Comparison of ENCODE assay signal across 20 cellular contexts in genomic region chr20:58294497-58295455, GRCh38. TPM values are rescaled to one million over a fixed set of nuclear protein-coding genes. Genes with fewer than 3 reads are reported as not detected.
DNase-seq lines count a peak whose midpoint lies in the region; ATAC-seq, FAIRE-seq and TF ChIP-seq lines count a peak whose summit lies in the region.
"Had no signal": no experiment of that assay in that cellular context is flagged by ENCODE, and none has a peak within 500 bp of the region (broad histone marks: within the 10 kb centered on the region; RNA-seq: fewer than 3 reads in every experiment).

No MANE protein-coding gene starts in this region.

- no peaks in the 10 kb centered on the region for H3K27me3 ChIP-seq in mammary epithelial cell (ENCODE audit: insufficient read depth, low read length)
- no peaks in the 10 kb centered on the region for H3K27me3 ChIP-seq in breast epithelium
- H3K27me3 ChIP-seq in HepG2 (ENCODE audit: control insufficient read depth in 1 of 2, insufficient read depth in 2 of 2, low read length in 2 of 2), result no peaks in the 10 kb centered on the region
- H3K27me3 ChIP-seq: BLaER1, tibial artery had no signal

- DNase-seq in mammary epithelial cell (peak; percentile 45), breast epithelium (ENCODE audit: low spot score in 2 of 2) (no peak), HepG2 (ENCODE audit: low spot score) (peak; percentile 24), immature natural killer cell (no peak)
- no peak for DNase-seq in stimulated activated naive B cell treated with anti-CD40 and anti-IgM and Interleukin-4, amounts not matched to agents 10 μg/mL and 1 μg/mL and 100 μg/mL, for 72 hours
- DNase-seq in stimulated activated CD4-positive, alpha-beta T cell treated with anti-CD3 and anti-CD28 coated beads, Interleukin-2, amount 100 ng/mL, for 48 hours, result no peak
- DNase-seq: activated CD4-positive, alpha-beta T cell treated with anti-CD3 and anti-CD28 coated beads for 36 hours; activated CD8-positive, alpha-beta memory T cell treated with anti-CD3 and anti-CD28 coated beads, Interleukin-2, amount 50 U/mL, for 48 hours; activated naive CD4-positive, alpha-beta T cell treated with Interleukin-2 at 50 U/mL for 16 hours; DMS 273 treated with DMSO at 0.1 percent for 48 hours; natural killer cell; NCI-H1694 treated with DMSO at 0.1 percent for 48 hours; NCI-H2227 treated with DMSO at 0.1 percent for 48 hours; tibial artery had no signal

- intact Hi-C loops in mammary epithelial cell (cut with micrococcal nuclease) (no loop called here), breast epithelium (cut with DNase I; ENCODE audit: low total_unique reads) (loop anchor here (5.0 kb wide), 1 partner anchor 577 kb away; no protein-coding TSS in a partner anchor), HepG2 (cut with micrococcal nuclease; ENCODE audit: unreplicated experiment) (loop anchor here (5.0 kb wide), 1 partner anchor 42 kb away; no protein-coding TSS in a partner anchor)

- TF ChIP-seq POLR2A in breast epithelium (IDR thresholded peaks at IDR 0.05) (no peak), HepG2 (IDR thresholded peaks at IDR 0.05; ENCODE audit: insufficient read depth in 1 of 2, low read depth in 2 of 2, low read length in 2 of 2) (no peak)

- H3K9ac ChIP-seq in mammary epithelial cell (ENCODE audit: insufficient read depth, low read length) (no peak overlapping the region), HepG2 (ENCODE audit: insufficient read depth, low read depth, low read length) (no peak overlapping the region)
- H3K9ac ChIP-seq: BLaER1 had no signal

- H3K4me3 ChIP-seq in mammary epithelial cell (replicated peaks in 1 of 3; ENCODE audit: insufficient read depth in 1 of 3, low read depth in 2 of 3, low read length in 3 of 3), result no peak overlapping the region
- no peak overlapping the region for H3K4me3 ChIP-seq in breast epithelium
- H3K4me3 ChIP-seq in HepG2 (replicated peaks in 1 of 3; ENCODE audit: insufficient read depth in 1 of 3, low read depth in 2 of 3, low read length in 3 of 3), result no peak overlapping the region
- H3K4me3 ChIP-seq: BLaER1, prostate gland, tibial artery had no signal

- no peak overlapping the region for H3K4me3 Mint-ChIP-seq in brain
- H3K4me3 Mint-ChIP-seq in stimulated activated naive B cell treated with anti-CD40 and anti-IgM and Interleukin-4, amounts not matched to agents 10 μg/mL and 1 μg/mL and 100 μg/mL, for 72 hours, result no peak overlapping the region
- no peak overlapping the region for H3K4me3 Mint-ChIP-seq in immature natural killer cell
- H3K4me3 Mint-ChIP-seq: activated CD4-positive, alpha-beta T cell treated with anti-CD3 and anti-CD28 coated beads for 36 hours; natural killer cell had no signal

- H4K20me1 ChIP-seq in mammary epithelial cell (ENCODE audit: insufficient read depth, low read length), result no peaks in the 10 kb centered on the region
- no peaks in the 10 kb centered on the region for H4K20me1 ChIP-seq in HepG2 (ENCODE audit: insufficient read depth, low read length)

- H3K36me3 Mint-ChIP-seq in brain, result peaks cover 7% of the 10 kb centered on the region
- H3K36me3 Mint-ChIP-seq in stimulated activated naive B cell treated with anti-CD40 and anti-IgM and Interleukin-4, amounts not matched to agents 10 μg/mL and 1 μg/mL and 100 μg/mL, for 72 hours, result peaks cover 8 to 29% of the 10 kb centered on the region in 2 donors
- peaks cover 0 to 3% (median 0%) of the 10 kb centered on the region in 3 donors for H3K36me3 Mint-ChIP-seq in immature natural killer cell
- H3K36me3 Mint-ChIP-seq: natural killer cell had no signal

- H3K27me3 Mint-ChIP-seq in brain (peaks cover 5% of the 10 kb centered on the region), immature natural killer cell (ENCODE audit: low read depth in 3 of 3) (peaks cover 0 to 3% (median 0%) of the 10 kb centered on the region in 3 donors)
- no peaks in the 10 kb centered on the region for H3K27me3 Mint-ChIP-seq in stimulated activated naive B cell treated with anti-CD40 and anti-IgM and Interleukin-4, amounts not matched to agents 10 μg/mL and 1 μg/mL and 100 μg/mL, for 72 hours
- H3K27me3 Mint-ChIP-seq: activated CD4-positive, alpha-beta T cell treated with anti-CD3 and anti-CD28 coated beads for 36 hours had no signal

- H3K36me3 ChIP-seq in mammary epithelial cell (ENCODE audit: insufficient read depth, low read length) (no peaks in the 10 kb centered on the region), breast epithelium (no peaks in the 10 kb centered on the region), HepG2 (replicated peaks in 1 of 2; ENCODE audit: control insufficient read depth in 1 of 2, insufficient read depth in 2 of 2, low read length in 2 of 2) (no peaks in the 10 kb centered on the region)
- H3K36me3 ChIP-seq: BLaER1, prostate gland, tibial artery had no signal

- dilution Hi-C loops in mammary epithelial cell (cut with HindIII; ENCODE audit: low sequenced_read_pairs), result no loop called here

- in situ Hi-C loops in mammary epithelial cell (cut with MboI; ENCODE audit: low sequenced_read_pairs in 2 of 2) (no loop called here), HepG2 (cut with HindIII; ENCODE audit: extremely low pct_ligation_motif_present, low pct_unique_long_range_greater_than_20kb) (no loop called here)

- CTCF ChIA-PET in mammary epithelial cell (lab: Charles Lee; ENCODE audit: low non-redundant PET), result no interaction called here
- CTCF ChIA-PET in HepG2 (lab: Yijun Ruan, JAX; ENCODE audit: low intra/inter-chr PET ratio, low total read pairs), result no interaction called here

- H3K4me1 ChIP-seq in mammary epithelial cell (ENCODE audit: insufficient read depth, low read length), result peaks cover 9% of the 10 kb centered on the region
- no peaks in the 10 kb centered on the region for H3K4me1 ChIP-seq in breast epithelium
- peaks cover 29% of the 10 kb centered on the region for H3K4me1 ChIP-seq in HepG2 (ENCODE audit: insufficient read depth, low read length)
- H3K4me1 ChIP-seq: BLaER1, prostate gland, tibial artery had no signal

- WGBS in mammary epithelial cell (ENCODE audit: low coverage, missing lambda C conversion rate), result 79% methylated on average over 7 of the region's 13 CpGs
- WGBS in HepG2 (ENCODE audit: low lambda C conversion rate), result 32% methylated on average over 13 of the region's 13 CpGs

- H3K4me1 Mint-ChIP-seq in brain, result peaks cover 23% of the 10 kb centered on the region
- H3K4me1 Mint-ChIP-seq in stimulated activated naive B cell treated with anti-CD40 and anti-IgM and Interleukin-4, amounts not matched to agents 10 μg/mL and 1 μg/mL and 100 μg/mL, for 72 hours, result peaks cover 20 to 28% of the 10 kb centered on the region in 2 donors
- peaks cover 2 to 5% of the 10 kb centered on the region in 2 donors for H3K4me1 Mint-ChIP-seq in immature natural killer cell

- peaks cover 0 to 7% (median 2%) of the 10 kb centered on the region in 5 experiments for H3K9me3 Mint-ChIP-seq in brain
- H3K9me3 Mint-ChIP-seq in stimulated activated naive B cell treated with anti-CD40 and anti-IgM and Interleukin-4, amounts not matched to agents 10 μg/mL and 1 μg/mL and 100 μg/mL, for 72 hours, result no peaks in the 10 kb centered on the region
- no peaks in the 10 kb centered on the region for H3K9me3 Mint-ChIP-seq in immature natural killer cell
- H3K9me3 Mint-ChIP-seq: natural killer cell had no signal

- no peak for TF ChIP-seq RAD21 in HepG2 (CRISPR knock-in tag; IDR thresholded peaks at IDR 0.05)

- POLR2A ChIA-PET in HepG2 (lab: Yijun Ruan, JAX), result no interaction called here

- no peaks in the 10 kb centered on the region for H3K9me3 ChIP-seq in mammary epithelial cell (replicated peaks; ENCODE audit: insufficient read depth, low read length)
- no peaks in the 10 kb centered on the region for H3K9me3 ChIP-seq in breast epithelium
- no peaks in the 10 kb centered on the region for H3K9me3 ChIP-seq in HepG2 (ENCODE audit: low read length)
- H3K9me3 ChIP-seq: BLaER1, prostate gland, tibial artery had no signal

- no TSS peak for BruUV-seq in mammary epithelial cell (replicated peaks; lab: Mats Ljungman, UMichigan)
- no TSS peak for BruUV-seq in HepG2 (replicated peaks; lab: Mats Ljungman, UMichigan)

- FAIRE-seq in HepG2 (lab: Jason Lieb, UNC), result no peak

- H2AFZ ChIP-seq in mammary epithelial cell (ENCODE audit: low read depth, low read length) (no peak overlapping the region), HepG2 (ENCODE audit: low read length) (no peak overlapping the region)

- H3K79me2 ChIP-seq in mammary epithelial cell (ENCODE audit: insufficient read depth, low read length), result peaks cover 79% of the 10 kb centered on the region
- H3K79me2 ChIP-seq in HepG2 (ENCODE audit: insufficient read depth, low read length), result no peaks in the 10 kb centered on the region

- TF ChIP-seq EP300 in HepG2 (IDR thresholded peaks at IDR 0.05; ENCODE audit: low read depth in 2 of 2, low read length in 2 of 2), result no peak
- TF ChIP-seq EP300 in HepG2 (CRISPR knock-in tag; IDR thresholded peaks at IDR 0.05; ENCODE audit: borderline replicate concordance), result no peak

- H3K4me2 ChIP-seq in mammary epithelial cell (ENCODE audit: insufficient read depth, low read depth, low read length) (no peak overlapping the region), HepG2 (ENCODE audit: low read depth, low read length) (peak overlapping the region; percentile 35)
- H3K4me2 ChIP-seq: BLaER1 had no signal

- H3K27ac ChIP-seq in mammary epithelial cell (ENCODE audit: insufficient read depth, low read depth, low read length), result no peak overlapping the region
- H3K27ac ChIP-seq in breast epithelium, result peak overlapping the region in 1 of 2 donors; percentile 3
- H3K27ac ChIP-seq in HepG2 (ENCODE audit: extremely low read length, insufficient read depth, low read length), result no peak overlapping the region
- H3K27ac ChIP-seq: BLaER1, prostate gland, tibial artery had no signal

- no peak for TF ChIP-seq CTCF in mammary epithelial cell (conservative IDR thresholded peaks at IDR 0.05 in 1 of 2, IDR thresholded peaks at IDR 0.05 in 1 of 2; ENCODE audit: extremely low read depth in 1 of 2, insufficient read depth in 1 of 2, low read depth in 1 of 2, low read length in 2 of 2)
- TF ChIP-seq CTCF in breast epithelium (IDR thresholded peaks at IDR 0.05), result no peak
- TF ChIP-seq CTCF in brain (conservative IDR thresholded peaks at IDR 0.05), result no peak
- TF ChIP-seq CTCF in HepG2 (CRISPR knock-in tag; IDR thresholded peaks at IDR 0.05), result no peak

- ATAC-seq in HepG2 (peak; percentile 67), HG03378 (IDR thresholded peaks at IDR 0.05; ENCODE audit: unreplicated experiment) (no peak)
- ATAC-seq in stimulated activated naive B cell treated with anti-CD40 and anti-IgM and Interleukin-4, amounts not matched to agents 10 μg/mL and 1 μg/mL and 100 μg/mL, for 72 hours (replicated peaks), result no peak
- ATAC-seq: activated CD4-positive, alpha-beta T cell treated with anti-CD3 and anti-CD28 coated beads for 36 hours; esophagus mucosa; natural killer cell; Panc1 had no signal

- H3K27ac Mint-ChIP-seq in brain, result peak overlapping the region in 3 of 5 experiments; percentile 18 to 45 (median 25)
- H3K27ac Mint-ChIP-seq in stimulated activated naive B cell treated with anti-CD40 and anti-IgM and Interleukin-4, amounts not matched to agents 10 μg/mL and 1 μg/mL and 100 μg/mL, for 72 hours, result peak overlapping the region; percentile 9
- no peak overlapping the region for H3K27ac Mint-ChIP-seq in immature natural killer cell
- H3K27ac Mint-ChIP-seq: activated CD4-positive, alpha-beta T cell treated with anti-CD3 and anti-CD28 coated beads for 36 hours; natural killer cell had no signal

RNA-seq across cellular contexts. Expression of gene RAB22A, which starts 14.7 kb away (rescaled TPM):
- 10 to 100 TPM; 24.7 to 24.8 TPM for total RNA-seq in mammary epithelial cell
- 11.2 TPM for polyA plus RNA-seq in mammary epithelial cell
- 33.2 TPM for polyA minus RNA-seq in mammary epithelial cell
- total RNA-seq in breast epithelium, result 10 to 100 TPM; 17.7 to 22.4 (median 22.2) TPM
- 6.0 TPM for polyA plus RNA-seq in brain (ENCODE audit: insufficient read depth, low read depth, low replicate concordance)
- 11.2 and 16.2 TPM in 2 replicates for total RNA-seq in HepG2 (2016; rRNA removed; fragmentation: Illumina TruSeq; extraction: Trizol)
- 3.2 TPM in 2 replicates for total RNA-seq in HepG2 (2016; cell fraction: cytosol; rRNA removed; fragmentation: Illumina TruSeq; extraction: Trizol; ENCODE audit: low read depth)
- 11.4 and 14.3 TPM in 2 replicates for total RNA-seq in HepG2 (2016; cell fraction: insoluble cytoplasmic fraction; rRNA removed; fragmentation: Illumina TruSeq; extraction: Trizol)
- 12.0 and 12.3 TPM in 2 replicates for total RNA-seq in HepG2 (2016; cell fraction: membrane; rRNA removed; fragmentation: Illumina TruSeq; extraction: Trizol)
- total RNA-seq in HepG2 (2016; cell fraction: nucleus; rRNA removed; fragmentation: Illumina TruSeq; extraction: Trizol), result 10.4 and 11.0 TPM in 2 replicates
- 10.6 and 10.7 TPM in 2 replicates for polyA plus RNA-seq in HepG2 (2011; rRNA removed)
- 4.3 and 7.7 TPM in 2 replicates for polyA plus RNA-seq in HepG2 (2011; cell fraction: cytosol; rRNA removed)
- 9.1 and 10.7 TPM in 2 replicates for polyA plus RNA-seq in HepG2 (2011; cell fraction: nucleus; rRNA removed)
- 8.1 and 8.6 TPM in 2 replicates for polyA plus RNA-seq in HepG2 (2012)
- 3.2 and 4.1 TPM in 2 replicates for polyA plus RNA-seq in HepG2 (2016; cell fraction: cytosol; fragmentation: Illumina TruSeq; extraction: Trizol; ENCODE audit: low read depth)
- polyA plus RNA-seq in HepG2 (2016; cell fraction: insoluble cytoplasmic fraction; fragmentation: Illumina TruSeq; extraction: Trizol; ENCODE audit: low read depth), result 11.4 and 11.5 TPM in 2 replicates
- 8.1 and 10.1 TPM in 2 replicates for polyA plus RNA-seq in HepG2 (2016; cell fraction: membrane; fragmentation: Illumina TruSeq; extraction: Trizol; ENCODE audit: low read depth)
- polyA plus RNA-seq in HepG2 (2016; cell fraction: nucleus; fragmentation: Illumina TruSeq; extraction: Trizol; ENCODE audit: insufficient read depth, low read depth), result 12.2 and 13.1 TPM in 2 replicates
- 22.2 and 25.1 TPM in 2 replicates for polyA minus RNA-seq in HepG2 (2011; rRNA and poly(A)+ RNA removed; ENCODE audit: low replicate concordance)
- 9.8 and 13.5 TPM in 2 replicates for polyA minus RNA-seq in HepG2 (2011; cell fraction: cytosol; rRNA and poly(A)+ RNA removed)
- polyA minus RNA-seq in HepG2 (2011; cell fraction: nucleus; rRNA and poly(A)+ RNA removed), result 32.2 and 33.1 TPM in 2 replicates
- 10 to 100 TPM; 14.1 to 21.7 (median 18.5) TPM for polyA plus RNA-seq in immature natural killer cell

Comparison
In these comparisons a context has a peak if more than half of its experiments do, and no peak if none do; other contexts are left out.
1. DNase-seq: peak in mammary epithelial cell (single experiment) and HepG2 (single experiment); none in breast epithelium (0 of 2), stimulated activated naive B cell treated with anti-CD40 and anti-IgM and Interleukin-4, amounts not matched to agents 10 μg/mL and 1 μg/mL and 100 μg/mL, for 72 hours (single experiment), stimulated activated CD4-positive, alpha-beta T cell treated with anti-CD3 and anti-CD28 coated beads, Interleukin-2, amount 100 ng/mL, for 48 hours (0 of 2) and immature natural killer cell (0 of 3).
2. H3K27ac Mint-ChIP-seq: peak in brain (3 of 5) and stimulated activated naive B cell treated with anti-CD40 and anti-IgM and Interleukin-4, amounts not matched to agents 10 μg/mL and 1 μg/mL and 100 μg/mL, for 72 hours (single experiment); none in immature natural killer cell (0 of 6).